ENCODE assay signal across 2 cellular contexts in the genomic region with DNA sequence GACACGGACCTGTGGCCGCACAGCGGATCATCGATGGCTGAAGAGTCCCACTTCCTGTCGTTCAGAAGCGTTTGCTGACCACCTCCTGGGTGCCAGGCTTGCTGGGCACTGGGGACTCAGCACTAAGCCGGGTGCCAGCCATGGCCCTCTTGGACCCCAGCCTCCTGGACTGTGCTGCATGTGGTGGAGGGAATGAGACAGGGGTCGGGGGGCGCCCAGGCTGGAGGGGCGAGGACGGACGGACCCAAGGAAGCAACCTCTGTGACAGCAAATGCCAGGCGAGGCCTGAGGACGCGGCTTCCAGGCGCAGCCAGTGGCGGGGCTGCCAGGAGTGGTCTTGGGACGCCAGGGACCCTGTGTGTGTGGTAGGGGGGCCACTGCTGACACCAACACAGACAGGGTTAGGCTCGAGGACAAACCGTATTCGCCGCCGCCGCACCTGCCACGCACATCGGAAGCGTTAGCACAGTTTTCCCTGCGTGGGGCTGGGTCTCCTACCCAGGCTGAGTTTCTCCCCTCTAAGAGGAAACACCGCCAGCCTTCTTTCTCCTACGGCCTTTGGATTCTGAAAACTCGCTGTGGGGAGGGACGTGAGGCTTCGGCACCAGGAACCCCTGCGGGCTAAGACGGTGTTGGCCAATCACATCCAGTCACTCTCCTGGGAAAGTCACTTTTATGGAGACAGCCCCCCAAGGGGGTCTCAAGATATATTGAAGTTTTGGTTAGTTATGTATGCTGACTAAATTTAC.
TF ChIP-seq lines count a peak whose summit lies in the region.

No MANE protein-coding gene starts in this region.

TF ChIP-seq in SK-N-SH, 30 proteins besides CTCF, POLR2A, EP300 and RAD21:
- TF ChIP-seq, protein P1, sequence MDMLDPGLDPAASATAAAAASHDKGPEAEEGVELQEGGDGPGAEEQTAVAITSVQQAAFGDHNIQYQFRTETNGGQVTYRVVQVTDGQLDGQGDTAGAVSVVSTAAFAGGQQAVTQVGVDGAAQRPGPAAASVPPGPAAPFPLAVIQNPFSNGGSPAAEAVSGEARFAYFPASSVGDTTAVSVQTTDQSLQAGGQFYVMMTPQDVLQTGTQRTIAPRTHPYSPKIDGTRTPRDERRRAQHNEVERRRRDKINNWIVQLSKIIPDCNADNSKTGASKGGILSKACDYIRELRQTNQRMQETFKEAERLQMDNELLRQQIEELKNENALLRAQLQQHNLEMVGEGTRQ (IDR thresholded peaks at IDR 0.05; ENCODE audit: borderline replicate concordance, low read depth, low read length), result no peak
- TF ChIP-seq NRF1 (IDR thresholded peaks at IDR 0.05; ENCODE audit: low read depth, low read length), result no peak
- no peak for TF ChIP-seq YY1 (IDR thresholded peaks at IDR 0.05; ENCODE audit: low read depth)
- no peak for TF ChIP-seq RCOR1 (IDR thresholded peaks at IDR 0.05; ENCODE audit: low read length)
- no peak for TF ChIP-seq SMC3 (IDR thresholded peaks at IDR 0.05; ENCODE audit: low read depth, low read length)
- no peak for TF ChIP-seq TEAD4 (IDR thresholded peaks at IDR 0.05; ENCODE audit: borderline replicate concordance, insufficient read depth)
- TF ChIP-seq, protein P2, sequence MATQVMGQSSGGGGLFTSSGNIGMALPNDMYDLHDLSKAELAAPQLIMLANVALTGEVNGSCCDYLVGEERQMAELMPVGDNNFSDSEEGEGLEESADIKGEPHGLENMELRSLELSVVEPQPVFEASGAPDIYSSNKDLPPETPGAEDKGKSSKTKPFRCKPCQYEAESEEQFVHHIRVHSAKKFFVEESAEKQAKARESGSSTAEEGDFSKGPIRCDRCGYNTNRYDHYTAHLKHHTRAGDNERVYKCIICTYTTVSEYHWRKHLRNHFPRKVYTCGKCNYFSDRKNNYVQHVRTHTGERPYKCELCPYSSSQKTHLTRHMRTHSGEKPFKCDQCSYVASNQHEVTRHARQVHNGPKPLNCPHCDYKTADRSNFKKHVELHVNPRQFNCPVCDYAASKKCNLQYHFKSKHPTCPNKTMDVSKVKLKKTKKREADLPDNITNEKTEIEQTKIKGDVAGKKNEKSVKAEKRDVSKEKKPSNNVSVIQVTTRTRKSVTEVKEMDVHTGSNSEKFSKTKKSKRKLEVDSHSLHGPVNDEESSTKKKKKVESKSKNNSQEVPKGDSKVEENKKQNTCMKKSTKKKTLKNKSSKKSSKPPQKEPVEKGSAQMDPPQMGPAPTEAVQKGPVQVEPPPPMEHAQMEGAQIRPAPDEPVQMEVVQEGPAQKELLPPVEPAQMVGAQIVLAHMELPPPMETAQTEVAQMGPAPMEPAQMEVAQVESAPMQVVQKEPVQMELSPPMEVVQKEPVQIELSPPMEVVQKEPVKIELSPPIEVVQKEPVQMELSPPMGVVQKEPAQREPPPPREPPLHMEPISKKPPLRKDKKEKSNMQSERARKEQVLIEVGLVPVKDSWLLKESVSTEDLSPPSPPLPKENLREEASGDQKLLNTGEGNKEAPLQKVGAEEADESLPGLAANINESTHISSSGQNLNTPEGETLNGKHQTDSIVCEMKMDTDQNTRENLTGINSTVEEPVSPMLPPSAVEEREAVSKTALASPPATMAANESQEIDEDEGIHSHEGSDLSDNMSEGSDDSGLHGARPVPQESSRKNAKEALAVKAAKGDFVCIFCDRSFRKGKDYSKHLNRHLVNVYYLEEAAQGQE (IDR thresholded peaks at IDR 0.05; ENCODE audit: low read depth, low read length), result no peak
- TF ChIP-seq TAF1 (IDR thresholded peaks at IDR 0.05; ENCODE audit: borderline replicate concordance, low read depth, low read length), result no peak
- TF ChIP-seq RFX5 (IDR thresholded peaks at IDR 0.05; ENCODE audit: low read length), result no peak
- TF ChIP-seq CHD2 (IDR thresholded peaks at IDR 0.05; ENCODE audit: low read length, partially characterized antibody), result no peak
- TF ChIP-seq, protein P3, sequence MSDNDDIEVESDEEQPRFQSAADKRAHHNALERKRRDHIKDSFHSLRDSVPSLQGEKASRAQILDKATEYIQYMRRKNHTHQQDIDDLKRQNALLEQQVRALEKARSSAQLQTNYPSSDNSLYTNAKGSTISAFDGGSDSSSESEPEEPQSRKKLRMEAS (IDR thresholded peaks at IDR 0.05; ENCODE audit: low read depth), result no peak
- TF ChIP-seq MXI1 (IDR thresholded peaks at IDR 0.05; ENCODE audit: low read depth, low read length), result no peak
- TF ChIP-seq, protein P4, sequence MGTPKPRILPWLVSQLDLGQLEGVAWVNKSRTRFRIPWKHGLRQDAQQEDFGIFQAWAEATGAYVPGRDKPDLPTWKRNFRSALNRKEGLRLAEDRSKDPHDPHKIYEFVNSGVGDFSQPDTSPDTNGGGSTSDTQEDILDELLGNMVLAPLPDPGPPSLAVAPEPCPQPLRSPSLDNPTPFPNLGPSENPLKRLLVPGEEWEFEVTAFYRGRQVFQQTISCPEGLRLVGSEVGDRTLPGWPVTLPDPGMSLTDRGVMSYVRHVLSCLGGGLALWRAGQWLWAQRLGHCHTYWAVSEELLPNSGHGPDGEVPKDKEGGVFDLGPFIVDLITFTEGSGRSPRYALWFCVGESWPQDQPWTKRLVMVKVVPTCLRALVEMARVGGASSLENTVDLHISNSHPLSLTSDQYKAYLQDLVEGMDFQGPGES (IDR thresholded peaks at IDR 0.05; ENCODE audit: low read depth, low read length), result no peak
- TF ChIP-seq RXRA (IDR thresholded peaks at IDR 0.05; ENCODE audit: borderline replicate concordance, low read depth), result no peak
- TF ChIP-seq, protein P5, sequence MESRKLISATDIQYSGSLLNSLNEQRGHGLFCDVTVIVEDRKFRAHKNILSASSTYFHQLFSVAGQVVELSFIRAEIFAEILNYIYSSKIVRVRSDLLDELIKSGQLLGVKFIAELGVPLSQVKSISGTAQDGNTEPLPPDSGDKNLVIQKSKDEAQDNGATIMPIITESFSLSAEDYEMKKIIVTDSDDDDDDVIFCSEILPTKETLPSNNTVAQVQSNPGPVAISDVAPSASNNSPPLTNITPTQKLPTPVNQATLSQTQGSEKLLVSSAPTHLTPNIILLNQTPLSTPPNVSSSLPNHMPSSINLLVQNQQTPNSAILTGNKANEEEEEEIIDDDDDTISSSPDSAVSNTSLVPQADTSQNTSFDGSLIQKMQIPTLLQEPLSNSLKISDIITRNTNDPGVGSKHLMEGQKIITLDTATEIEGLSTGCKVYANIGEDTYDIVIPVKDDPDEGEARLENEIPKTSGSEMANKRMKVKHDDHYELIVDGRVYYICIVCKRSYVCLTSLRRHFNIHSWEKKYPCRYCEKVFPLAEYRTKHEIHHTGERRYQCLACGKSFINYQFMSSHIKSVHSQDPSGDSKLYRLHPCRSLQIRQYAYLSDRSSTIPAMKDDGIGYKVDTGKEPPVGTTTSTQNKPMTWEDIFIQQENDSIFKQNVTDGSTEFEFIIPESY (IDR thresholded peaks at IDR 0.05; ENCODE audit: borderline replicate concordance, low read depth), result no peak

TF ChIP-seq in SK-N-SH treated with all-trans-retinoic acid at 6 μM for 48 hours, 23 proteins besides CTCF, POLR2A, EP300 and RAD21:
- TF ChIP-seq, protein P6, sequence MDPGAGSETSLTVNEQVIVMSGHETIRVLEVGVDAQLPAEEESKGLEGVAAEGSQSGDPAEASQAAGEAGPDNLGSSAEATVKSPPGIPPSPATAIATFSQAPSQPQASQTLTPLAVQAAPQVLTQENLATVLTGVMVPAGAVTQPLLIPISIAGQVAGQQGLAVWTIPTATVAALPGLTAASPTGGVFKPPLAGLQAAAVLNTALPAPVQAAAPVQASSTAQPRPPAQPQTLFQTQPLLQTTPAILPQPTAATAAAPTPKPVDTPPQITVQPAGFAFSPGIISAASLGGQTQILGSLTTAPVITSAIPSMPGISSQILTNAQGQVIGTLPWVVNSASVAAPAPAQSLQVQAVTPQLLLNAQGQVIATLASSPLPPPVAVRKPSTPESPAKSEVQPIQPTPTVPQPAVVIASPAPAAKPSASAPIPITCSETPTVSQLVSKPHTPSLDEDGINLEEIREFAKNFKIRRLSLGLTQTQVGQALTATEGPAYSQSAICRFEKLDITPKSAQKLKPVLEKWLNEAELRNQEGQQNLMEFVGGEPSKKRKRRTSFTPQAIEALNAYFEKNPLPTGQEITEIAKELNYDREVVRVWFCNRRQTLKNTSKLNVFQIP (CRISPR knock-in tag; IDR thresholded peaks at IDR 0.05; ENCODE audit: borderline replicate concordance, low read depth), result no peak
- TF ChIP-seq, protein P7, sequence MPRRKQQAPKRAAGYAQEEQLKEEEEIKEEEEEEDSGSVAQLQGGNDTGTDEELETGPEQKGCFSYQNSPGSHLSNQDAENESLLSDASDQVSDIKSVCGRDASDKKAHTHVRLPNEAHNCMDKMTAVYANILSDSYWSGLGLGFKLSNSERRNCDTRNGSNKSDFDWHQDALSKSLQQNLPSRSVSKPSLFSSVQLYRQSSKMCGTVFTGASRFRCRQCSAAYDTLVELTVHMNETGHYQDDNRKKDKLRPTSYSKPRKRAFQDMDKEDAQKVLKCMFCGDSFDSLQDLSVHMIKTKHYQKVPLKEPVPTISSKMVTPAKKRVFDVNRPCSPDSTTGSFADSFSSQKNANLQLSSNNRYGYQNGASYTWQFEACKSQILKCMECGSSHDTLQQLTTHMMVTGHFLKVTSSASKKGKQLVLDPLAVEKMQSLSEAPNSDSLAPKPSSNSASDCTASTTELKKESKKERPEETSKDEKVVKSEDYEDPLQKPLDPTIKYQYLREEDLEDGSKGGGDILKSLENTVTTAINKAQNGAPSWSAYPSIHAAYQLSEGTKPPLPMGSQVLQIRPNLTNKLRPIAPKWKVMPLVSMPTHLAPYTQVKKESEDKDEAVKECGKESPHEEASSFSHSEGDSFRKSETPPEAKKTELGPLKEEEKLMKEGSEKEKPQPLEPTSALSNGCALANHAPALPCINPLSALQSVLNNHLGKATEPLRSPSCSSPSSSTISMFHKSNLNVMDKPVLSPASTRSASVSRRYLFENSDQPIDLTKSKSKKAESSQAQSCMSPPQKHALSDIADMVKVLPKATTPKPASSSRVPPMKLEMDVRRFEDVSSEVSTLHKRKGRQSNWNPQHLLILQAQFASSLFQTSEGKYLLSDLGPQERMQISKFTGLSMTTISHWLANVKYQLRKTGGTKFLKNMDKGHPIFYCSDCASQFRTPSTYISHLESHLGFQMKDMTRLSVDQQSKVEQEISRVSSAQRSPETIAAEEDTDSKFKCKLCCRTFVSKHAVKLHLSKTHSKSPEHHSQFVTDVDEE (CRISPR knock-in tag; IDR thresholded peaks at IDR 0.05), result no peak
- no peak for TF ChIP-seq CSDC2 (CRISPR knock-in tag; IDR thresholded peaks at IDR 0.05)
